In the genomic region with DNA sequence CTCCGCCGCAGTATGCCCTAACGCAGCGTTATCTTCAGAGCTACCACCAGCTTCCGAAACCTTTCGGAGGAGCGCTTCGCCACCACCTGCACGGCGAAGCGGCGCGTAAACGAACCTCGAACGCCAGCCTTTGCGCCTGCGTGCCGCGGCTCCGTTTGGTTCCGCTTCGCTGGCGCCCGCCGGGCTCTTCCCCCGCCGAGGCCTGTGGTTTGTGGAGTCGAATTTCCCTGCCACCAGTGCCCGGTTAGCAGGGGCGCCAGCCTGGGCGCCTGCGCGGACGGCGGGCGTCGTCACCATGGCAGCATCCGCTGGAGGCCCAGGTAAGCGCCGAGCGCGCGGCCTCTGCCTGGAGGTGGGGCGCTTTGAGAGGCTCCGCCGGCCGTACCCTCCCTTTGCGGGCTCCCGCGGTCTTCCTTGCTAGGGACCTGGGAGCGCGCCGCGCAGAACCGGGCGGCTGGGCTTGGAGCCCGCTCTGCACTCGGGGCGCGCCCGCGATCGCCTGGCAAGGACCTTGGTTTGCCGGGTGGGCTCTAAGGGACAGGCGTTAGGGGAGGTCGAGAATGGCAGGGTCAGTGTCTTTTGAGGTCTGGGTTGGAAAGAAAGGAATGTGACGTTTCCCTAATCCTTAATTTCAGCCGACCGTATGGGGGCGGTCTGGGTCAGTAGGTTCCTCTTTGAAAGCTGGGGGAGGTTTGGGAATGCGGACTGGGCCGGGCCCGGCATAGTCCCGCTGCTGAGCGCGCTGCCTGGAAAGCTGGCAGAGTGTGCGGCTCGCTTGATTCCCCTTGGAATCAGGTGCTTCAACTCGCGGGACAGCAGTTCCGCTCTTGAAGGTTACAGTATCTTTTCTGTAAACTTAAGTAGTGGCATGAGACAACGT, we compare ENCODE assay signal across 1 cellular context.
TF ChIP-seq lines count a peak whose summit lies in the region.

A gene with protein sequence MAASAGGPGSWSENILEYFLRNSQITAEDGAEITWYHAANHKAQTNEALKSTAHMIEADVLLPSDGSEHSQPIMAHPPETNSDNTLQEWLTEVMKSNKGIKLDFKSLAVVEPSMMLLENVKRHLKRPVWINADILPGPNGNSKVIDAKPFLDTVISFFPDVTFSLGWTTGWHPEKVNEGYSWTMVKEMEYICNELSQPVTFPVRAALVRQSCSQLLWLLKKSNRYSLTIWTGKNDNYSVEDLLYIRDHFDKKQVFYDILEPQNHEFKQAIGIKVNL (plus strand): TSS at position 272 of the 880 bp plus-strand sequence. CDS start 24 bp downstream, at position 296.

TF ChIP-seq in GM23338, 12 proteins besides CTCF, POLR2A, EP300 and RAD21:
- TF ChIP-seq JUNB (IDR thresholded peaks at IDR 0.05; ENCODE audit: unreplicated experiment), result no peak
- peak; percentile 39 for TF ChIP-seq CREB1 (CRISPR knock-in tag; IDR thresholded peaks at IDR 0.05; ENCODE audit: low read depth)
- peak; percentile 74 for TF ChIP-seq POLR2AphosphoS5 (IDR thresholded peaks at IDR 0.05; ENCODE audit: low read depth)
